Comparison of ENCODE assay signal across 12 cellular contexts in the genomic region with DNA sequence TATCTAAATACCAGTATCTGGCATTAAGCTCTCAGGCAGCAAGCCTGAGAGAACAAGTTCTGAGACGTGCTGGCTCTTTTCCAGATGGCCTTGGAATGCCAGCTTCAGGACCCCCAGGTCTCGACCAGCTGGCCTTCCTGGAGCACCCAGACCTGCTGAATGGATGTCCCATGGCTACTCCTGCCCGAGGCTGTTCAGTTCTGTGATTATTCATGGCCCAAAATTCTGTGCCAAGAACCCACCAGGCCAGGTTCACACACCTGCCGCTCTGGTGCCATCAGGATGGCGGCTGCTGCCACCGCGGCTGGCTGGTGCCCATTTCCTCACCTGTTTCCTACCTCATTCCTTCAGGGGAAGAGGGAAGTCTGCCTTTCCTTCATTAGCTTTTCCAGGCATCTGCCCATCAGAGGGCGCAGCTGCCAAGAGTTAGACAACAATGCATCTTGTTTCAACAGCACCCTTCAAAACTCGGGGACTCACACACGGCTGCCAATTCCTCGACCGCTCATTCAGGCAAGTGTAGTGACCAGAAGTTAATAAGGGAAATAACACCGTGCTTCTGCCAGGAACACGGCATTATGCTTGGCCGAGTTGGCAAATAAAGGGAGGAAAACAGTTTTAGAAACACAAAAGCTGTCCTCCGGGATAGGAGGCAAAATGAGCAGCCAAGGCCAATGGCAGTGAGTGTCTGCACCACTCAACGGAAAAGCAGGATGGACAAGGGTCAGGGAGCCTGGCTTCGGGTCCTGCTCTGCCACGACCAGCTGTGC.
A peak's percentile ranks its signal among the peaks of the same experiment; 100 is the strongest.
DNase-seq lines count a peak whose midpoint lies in the region; ATAC-seq and TF ChIP-seq lines count a peak whose summit lies in the region.
"Had no signal": no experiment of that assay in that cellular context is flagged by ENCODE, and none has a peak within 500 bp of the region (broad histone marks: within the 10 kb centered on the region; RNA-seq: fewer than 3 reads in every experiment).

No MANE protein-coding gene starts in this region.

- peak overlapping the region in 1 of 5 experiments; percentile 72 for H3K4me3 Mint-ChIP-seq in brain
- H3K4me3 Mint-ChIP-seq: activated naive CD4-positive, alpha-beta T cell treated with anti-CD3 and anti-CD28 coated beads for 36 hours; neural progenitor cell had no signal

- H3K9me3 Mint-ChIP-seq in brain = peaks cover 0 to 9% (median 0%) of the 10 kb centered on the region in 5 experiments
- peaks cover 3 to 8% of the 10 kb centered on the region in 2 donors for H3K9me3 Mint-ChIP-seq in activated naive CD4-positive, alpha-beta T cell treated with anti-CD3 and anti-CD28 coated beads, Interleukin-2, amount 50 U/mL, for 72 hours
- H3K9me3 Mint-ChIP-seq: neural progenitor cell had no signal

- ATAC-seq in Right ventricle myocardium superior (ENCODE audit: poor library complexity) (peak; percentile 11), left ventricle myocardium superior (no peak), upper lobe of right lung (no peak), GM18519 (IDR thresholded peaks at IDR 0.05; ENCODE audit: low FRiP score, unreplicated experiment) (no peak)
- no peak for ATAC-seq in activated naive CD4-positive, alpha-beta T cell treated with anti-CD3 and anti-CD28 coated beads, Interleukin-2, amount 50 U/mL, for 72 hours

- peaks cover 36% of the 10 kb centered on the region for H3K4me1 Mint-ChIP-seq in brain

- no peaks in the 10 kb centered on the region for H3K9me3 ChIP-seq in upper lobe of right lung

- peaks cover 6% of the 10 kb centered on the region for H3K36me3 ChIP-seq in upper lobe of right lung
- H3K36me3 ChIP-seq: neural progenitor cell had no signal

- peak overlapping the region in 4 of 5 experiments; percentile 28 to 83 (median 69) for H3K27ac Mint-ChIP-seq in brain
- no peak overlapping the region for H3K27ac Mint-ChIP-seq in activated naive CD4-positive, alpha-beta T cell treated with anti-CD3 and anti-CD28 coated beads, Interleukin-2, amount 50 U/mL, for 72 hours
- H3K27ac Mint-ChIP-seq: neural progenitor cell had no signal

- TF ChIP-seq CTCF in brain (conservative IDR thresholded peaks at IDR 0.05) = no peak
- no peak for TF ChIP-seq CTCF in upper lobe of right lung (IDR thresholded peaks at IDR 0.05)

- H3K36me3 Mint-ChIP-seq in brain = peaks cover 12% of the 10 kb centered on the region
- H3K36me3 Mint-ChIP-seq in activated naive CD4-positive, alpha-beta T cell treated with anti-CD3 and anti-CD28 coated beads, Interleukin-2, amount 50 U/mL, for 72 hours = peaks cover 0 to 16% of the 10 kb centered on the region in 2 donors
- H3K36me3 Mint-ChIP-seq: neural progenitor cell had no signal

- H3K27me3 Mint-ChIP-seq in brain = peaks cover 4% of the 10 kb centered on the region

- peaks cover 15% of the 10 kb centered on the region for H3K4me1 ChIP-seq in upper lobe of right lung
- H3K4me1 ChIP-seq: neural progenitor cell had no signal

- H3K27ac ChIP-seq in upper lobe of right lung = peak overlapping the region; percentile 34
- H3K27ac ChIP-seq: neural progenitor cell had no signal

- H3K4me3 ChIP-seq in upper lobe of right lung = no peak overlapping the region
- H3K4me3 ChIP-seq: neural progenitor cell had no signal

- DNase-seq in Right ventricle myocardium superior (no peak), left ventricle myocardium superior (no peak), lung microvascular endothelial cell (ENCODE audit: low read depth in 2 of 2) (peak; percentile 35 to 93), upper lobe of right lung (no peak)
- DNase-seq in activated naive CD4-positive, alpha-beta T cell treated with anti-CD3 and anti-CD28 coated beads, Interleukin-2, amount 50 U/mL, for 72 hours (ENCODE audit: low spot score in 2 of 2) = no peak
- no peak for DNase-seq in stimulated activated naive CD4-positive, alpha-beta T cell treated with Interleukin-2 at 50 U/mL for 16 hours (lab: John Stamatoyannopoulos, UW)
- DNase-seq: activated naive CD4-positive, alpha-beta T cell treated with anti-CD3 and anti-CD28 coated beads for 36 hours; Calu3; foreskin fibroblast had no signal

- intact Hi-C loops in Right ventricle myocardium superior (cut with DNase I) = loop anchor here (10.0 kb wide), 1 partner anchor 51 kb away; no protein-coding TSS in a partner anchor
- intact Hi-C loops in left ventricle myocardium superior (cut with micrococcal nuclease) = loop anchor here (10.0 kb wide), 1 partner anchor 51 kb away; no protein-coding TSS in a partner anchor
- intact Hi-C loops in upper lobe of right lung (cut with DNase I) = loop anchor here (10.0 kb wide), 1 partner anchor 51 kb away; no protein-coding TSS in a partner anchor

- no peaks in the 10 kb centered on the region for H3K27me3 ChIP-seq in upper lobe of right lung
- H3K27me3 ChIP-seq: neural progenitor cell had no signal

Comparison
In these comparisons a context has a peak if more than half of its experiments do, and no peak if none do; other contexts are left out.
1. DNase-seq: peak in lung microvascular endothelial cell (2 of 2); none in Right ventricle myocardium superior (single experiment), left ventricle myocardium superior (single experiment), upper lobe of right lung (single experiment), activated naive CD4-positive, alpha-beta T cell treated with anti-CD3 and anti-CD28 coated beads, Interleukin-2, amount 50 U/mL, for 72 hours (0 of 2) and stimulated activated naive CD4-positive, alpha-beta T cell treated with Interleukin-2 at 50 U/mL for 16 hours (single experiment).
2. H3K27ac Mint-ChIP-seq: peak in brain (4 of 5); none in activated naive CD4-positive, alpha-beta T cell treated with anti-CD3 and anti-CD28 coated beads, Interleukin-2, amount 50 U/mL, for 72 hours (0 of 2).